ENCODE assay signal across 14 cellular contexts in genomic region chr1:51420867-51421627, GRCh38.
DNase-seq lines count a peak whose midpoint lies in the region; TF ChIP-seq lines count a peak whose summit lies in the region.
"Had no signal": no experiment of that assay in that cellular context is flagged by ENCODE, and none has a peak within 500 bp of the region (broad histone marks: within the 10 kb centered on the region; RNA-seq: fewer than 3 reads in every experiment).

No MANE protein-coding gene starts in this region.

- H3K27me3 ChIP-seq in AG04450 (ENCODE audit: control insufficient read depth, insufficient read depth, low read length), result no peaks in the 10 kb centered on the region
- H3K27me3 ChIP-seq in CD4-positive, alpha-beta memory T cell (ENCODE audit: insufficient read depth, low read length), result no peaks in the 10 kb centered on the region
- H3K27me3 ChIP-seq: adrenal gland had no signal

- H3K36me3 ChIP-seq in mesodermal cell (ENCODE audit: control insufficient read depth, insufficient read depth, low read length), result peaks cover 8% of the 10 kb centered on the region
- H3K36me3 ChIP-seq in CD4-positive, alpha-beta memory T cell (ENCODE audit: insufficient read depth, low read length), result no peaks in the 10 kb centered on the region
- H3K36me3 ChIP-seq: WERI-Rb-1 had no signal

- DNase-seq in AG04450 (ENCODE audit: low read depth, low spot score), result no peak
- DNase-seq in G401 (ENCODE audit: low spot score), result peak; percentile 75
- DNase-seq in NCI-H526 (lab: John Stamatoyannopoulos, UW), result no peak
- no peak for DNase-seq in CD4-positive, alpha-beta memory T cell
- no peak for DNase-seq in NCI-H748 treated with DMSO at 0.1 percent for 48 hours (lab: John Stamatoyannopoulos, UW)
- DNase-seq: adrenal gland; NCI-H510A; stimulated activated CD4-positive, alpha-beta T cell treated with anti-CD3 and anti-CD28 coated beads, Interleukin-15, amount 100 ng/mL, for 24 hours; WERI-Rb-1 had no signal

- intact Hi-C loops in CD4-positive, alpha-beta memory T cell (cut with micrococcal nuclease), result loop anchor here (5.0 kb wide), 1 partner anchor 96 kb away; the partner anchor contains the start of gene EPS15

- H3K4me3 Mint-ChIP-seq in brain, result peak overlapping the region; percentile 80 to 88 (median 87)
- no peak overlapping the region for H3K4me3 Mint-ChIP-seq in CD4-positive, alpha-beta memory T cell

- WGBS in mesodermal cell (ENCODE audit: insufficient coverage in 2 of 2), 2 experiments, result 75 to 77% methylated on average over 2 of the region's 2 CpGs

- in situ Hi-C loops in G401 (cut with HindIII; ENCODE audit: low sequenced_read_pairs), result no loop called here

- peaks cover 27% of the 10 kb centered on the region for H3K4me1 ChIP-seq in mesodermal cell (ENCODE audit: control insufficient read depth, insufficient read depth, low read length, poor library complexity, severe bottlenecking)
- no peaks in the 10 kb centered on the region for H3K4me1 ChIP-seq in CD4-positive, alpha-beta memory T cell (ENCODE audit: insufficient read depth, low read length)
- H3K4me1 ChIP-seq: parathyroid adenoma had no signal

- no peaks in the 10 kb centered on the region for H3K9me3 Mint-ChIP-seq in brain
- H3K9me3 Mint-ChIP-seq in CD4-positive, alpha-beta memory T cell, result peaks cover 0 to 3% (median 0%) of the 10 kb centered on the region in 8 donors

- no peaks in the 10 kb centered on the region for H3K9me3 ChIP-seq in AG04450 (ENCODE audit: control insufficient read depth, insufficient read depth, low read length)
- no peaks in the 10 kb centered on the region for H3K9me3 ChIP-seq in mesodermal cell (ENCODE audit: control insufficient read depth, low read length)
- H3K9me3 ChIP-seq in CD4-positive, alpha-beta memory T cell (ENCODE audit: control insufficient read depth in 1 of 2, low read length in 2 of 2), result no peaks in the 10 kb centered on the region
- H3K9me3 ChIP-seq: adrenal gland had no signal

- H3K4me3 ChIP-seq in AG04450 (ENCODE audit: low read depth, low read length), result peak overlapping the region; percentile 36
- H3K4me3 ChIP-seq in mesodermal cell (ENCODE audit: extremely low read depth, insufficient read depth, low read length, poor library complexity, severe bottlenecking), result peak overlapping the region; percentile 25
- H3K4me3 ChIP-seq in CD4-positive, alpha-beta memory T cell (ENCODE audit: low read length in 2 of 2), result no peak overlapping the region
- H3K4me3 ChIP-seq: adrenal gland, GM12878 had no signal

- peak overlapping the region in 4 of 5 experiments; percentile 20 to 64 (median 33) for H3K27ac Mint-ChIP-seq in brain
- peak overlapping the region in 3 of 7 donors; percentile 5 to 41 (median 39) for H3K27ac Mint-ChIP-seq in CD4-positive, alpha-beta memory T cell

- CTCF ChIA-PET in AG04450 (lab: Charles Lee), result interaction anchor here (1.0 kb wide), 1 partner anchor 124 kb away, joined by 3 read pairs; no protein-coding TSS in a partner anchor
- CTCF ChIA-PET in CD4-positive, alpha-beta memory T cell (lab: Charles Lee; ENCODE audit: partially characterized antibody), result interaction anchor here (0.7 to 1.7 kb wide), 2 partner anchors 14 to 25 kb away, joined by 3 to 4 read pairs; no protein-coding TSS in a partner anchor

- no peak overlapping the region for H3K27ac ChIP-seq in AG04450 (ENCODE audit: low read depth, low read length)
- H3K27ac ChIP-seq in mesodermal cell (ENCODE audit: low read depth, low read length, severe bottlenecking), result no peak overlapping the region
- no peak overlapping the region for H3K27ac ChIP-seq in CD4-positive, alpha-beta memory T cell (ENCODE audit: low read depth, low read length)
- H3K27ac ChIP-seq: adrenal gland, C4-2B, parathyroid adenoma, WERI-Rb-1 had no signal

- POLR2A ChIA-PET in AG04450 (lab: Yijun Ruan, JAX), result interaction anchor here (0.6 kb wide), 1 partner anchor 124 kb away, joined by 3 read pairs; no protein-coding TSS in a partner anchor
- POLR2A ChIA-PET in CD4-positive, alpha-beta memory T cell (lab: Charles Lee; ENCODE audit: partially characterized antibody), result interaction anchor here (1.1 kb wide), 1 partner anchor 9 kb away, joined by 3 read pairs; no protein-coding TSS in a partner anchor

- TF ChIP-seq CTCF in AG04450 (IDR thresholded peaks at IDR 0.05; ENCODE audit: low read depth, low read length) (no peak), brain (conservative IDR thresholded peaks at IDR 0.05) (no peak)

- peaks cover 5% of the 10 kb centered on the region for H3K36me3 Mint-ChIP-seq in brain
- peaks cover 62 to 69% of the 10 kb centered on the region in 2 donors for H3K36me3 Mint-ChIP-seq in CD4-positive, alpha-beta memory T cell

- peaks cover 4% of the 10 kb centered on the region for H3K27me3 Mint-ChIP-seq in brain
- no peaks in the 10 kb centered on the region for H3K27me3 Mint-ChIP-seq in CD4-positive, alpha-beta memory T cell

- peaks cover 73% of the 10 kb centered on the region for H3K4me1 Mint-ChIP-seq in brain
- peaks cover 6 to 24% (median 13%) of the 10 kb centered on the region in 4 donors for H3K4me1 Mint-ChIP-seq in CD4-positive, alpha-beta memory T cell

Comparison
In these comparisons a context has a peak if more than half of its experiments do, and no peak if none do; other contexts are left out.
1. H3K4me3 ChIP-seq: peak in AG04450 (single experiment) and mesodermal cell (single experiment); none in CD4-positive, alpha-beta memory T cell (0 of 2).
2. H3K4me3 Mint-ChIP-seq: peak in brain (5 of 5); none in CD4-positive, alpha-beta memory T cell (0 of 8).